Comparison of ENCODE assay signal across 20 cellular contexts in the genomic region with DNA sequence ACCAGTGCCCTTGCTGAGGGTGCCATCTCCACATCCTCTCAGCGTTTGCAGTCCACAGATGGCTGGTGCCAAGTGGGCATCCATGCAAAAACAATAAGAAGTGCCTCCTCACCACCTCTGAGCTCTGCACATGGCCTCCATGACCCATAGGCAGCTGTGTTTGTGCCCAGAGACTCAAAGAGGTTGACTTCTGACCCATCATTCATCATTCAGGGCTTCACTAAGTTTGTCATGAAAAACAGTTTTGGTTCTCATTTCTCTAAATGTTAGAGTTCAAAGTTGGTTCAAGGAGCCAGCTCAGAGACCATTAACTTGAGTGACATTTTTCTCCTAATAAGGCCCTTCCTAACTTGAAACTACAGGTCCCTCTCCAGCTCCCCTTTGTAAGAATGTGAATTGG.
"Had no signal": no experiment of that assay in that cellular context is flagged by ENCODE, and none has a peak within 500 bp of the region (broad histone marks: within the 10 kb centered on the region; RNA-seq: fewer than 3 reads in every experiment).

No MANE protein-coding gene starts in this region.

- ATAC-seq: effector memory CD8-positive, alpha-beta T cell; foreskin keratinocyte; left ventricle myocardium superior; mucosa of descending colon; naive thymus-derived CD8-positive, alpha-beta T cell; psoas muscle; right lobe of liver; stimulated activated effector memory CD8-positive, alpha-beta T cell treated with anti-CD3 and anti-CD28 coated beads, Interleukin-12 subunit alpha, Interleukin-12 subunit beta, amount 100 ng/mL, for 72 hours had no signal

- H3K27ac ChIP-seq: foreskin keratinocyte, neural progenitor cell, parathyroid adenoma, psoas muscle, right lobe of liver, tibial artery, upper lobe of left lung, uterus had no signal

- H3K4me1 ChIP-seq: foreskin keratinocyte, neural progenitor cell, psoas muscle, right lobe of liver, tibial artery, upper lobe of left lung, uterus had no signal

- H3K4me3 Mint-ChIP-seq: dendritic cell treated with granulocyte-macrophage colony-stimulating factor and Interleukin-4, amounts not matched to agents 40 ng/mL and 50 ng/mL, for 4 days; effector memory CD8-positive, alpha-beta T cell; immature natural killer cell; naive thymus-derived CD8-positive, alpha-beta T cell; neural progenitor cell; stimulated activated effector memory CD8-positive, alpha-beta T cell treated with anti-CD3 and anti-CD28 coated beads, Interleukin-12 subunit alpha, Interleukin-12 subunit beta, amount 100 ng/mL, for 72 hours; stimulated activated naive CD8-positive, alpha-beta T cell treated with anti-CD3 and anti-CD28 coated beads, Interleukin-15, Interleukin-2, amounts not matched to agents 100 ng/mL and 50 ng/mL, for 24 hours had no signal

- DNase-seq: effector memory CD8-positive, alpha-beta T cell; foreskin keratinocyte; immature natural killer cell; left ventricle myocardium superior; mucosa of descending colon; naive thymus-derived CD8-positive, alpha-beta T cell; occipital lobe; psoas muscle; retina; right lobe of liver; stimulated activated CD4-positive, alpha-beta T cell treated with anti-CD3 and anti-CD28 coated beads, Interleukin-4, amount 100 ng/mL, for 1 hour; stimulated activated CD8-positive, alpha-beta memory T cell treated with anti-CD3 and anti-CD28 coated beads, Interleukin-4, amount 100 ng/mL, for 48 hours; tibial artery; upper lobe of left lung; uterus had no signal

- H3K27me3 ChIP-seq: foreskin keratinocyte, neural progenitor cell, right lobe of liver, tibial artery, upper lobe of left lung, uterus had no signal

- H3K27me3 Mint-ChIP-seq: dendritic cell treated with granulocyte-macrophage colony-stimulating factor and Interleukin-4, amounts not matched to agents 40 ng/mL and 50 ng/mL, for 4 days; effector memory CD8-positive, alpha-beta T cell; stimulated activated naive CD8-positive, alpha-beta T cell treated with anti-CD3 and anti-CD28 coated beads, Interleukin-15, Interleukin-2, amounts not matched to agents 100 ng/mL and 50 ng/mL, for 24 hours had no signal

- H3K27ac Mint-ChIP-seq: dendritic cell treated with granulocyte-macrophage colony-stimulating factor and Interleukin-4, amounts not matched to agents 40 ng/mL and 50 ng/mL, for 4 days; effector memory CD8-positive, alpha-beta T cell; immature natural killer cell; neural progenitor cell; stimulated activated effector memory CD8-positive, alpha-beta T cell treated with anti-CD3 and anti-CD28 coated beads, Interleukin-12 subunit alpha, Interleukin-12 subunit beta, amount 100 ng/mL, for 72 hours; stimulated activated naive CD8-positive, alpha-beta T cell treated with anti-CD3 and anti-CD28 coated beads, Interleukin-15, Interleukin-2, amounts not matched to agents 100 ng/mL and 50 ng/mL, for 24 hours had no signal

- H3K36me3 ChIP-seq: neural progenitor cell, right lobe of liver, tibial artery, upper lobe of left lung, uterus had no signal

- H3K9me3 ChIP-seq: mucosa of descending colon, psoas muscle, right lobe of liver, tibial artery, upper lobe of left lung, uterus had no signal

- H3K4me1 Mint-ChIP-seq: immature natural killer cell; naive thymus-derived CD8-positive, alpha-beta T cell; stimulated activated effector memory CD8-positive, alpha-beta T cell treated with anti-CD3 and anti-CD28 coated beads, Interleukin-12 subunit alpha, Interleukin-12 subunit beta, amount 100 ng/mL, for 72 hours had no signal

- H3K36me3 Mint-ChIP-seq: immature natural killer cell; naive thymus-derived CD8-positive, alpha-beta T cell; neural progenitor cell; stimulated activated effector memory CD8-positive, alpha-beta T cell treated with anti-CD3 and anti-CD28 coated beads, Interleukin-12 subunit alpha, Interleukin-12 subunit beta, amount 100 ng/mL, for 72 hours had no signal

- H3K4me3 ChIP-seq: mucosa of descending colon, neural progenitor cell, psoas muscle, right lobe of liver, tibial artery, upper lobe of left lung, uterus had no signal

- H3K9me3 Mint-ChIP-seq: dendritic cell treated with granulocyte-macrophage colony-stimulating factor and Interleukin-4, amounts not matched to agents 40 ng/mL and 50 ng/mL, for 4 days; neural progenitor cell; stimulated activated effector memory CD8-positive, alpha-beta T cell treated with anti-CD3 and anti-CD28 coated beads, Interleukin-12 subunit alpha, Interleukin-12 subunit beta, amount 100 ng/mL, for 72 hours; stimulated activated naive CD8-positive, alpha-beta T cell treated with anti-CD3 and anti-CD28 coated beads, Interleukin-15, Interleukin-2, amounts not matched to agents 100 ng/mL and 50 ng/mL, for 24 hours had no signal
